8 cellular contexts compared by ENCODE assay signal in the genomic region with DNA sequence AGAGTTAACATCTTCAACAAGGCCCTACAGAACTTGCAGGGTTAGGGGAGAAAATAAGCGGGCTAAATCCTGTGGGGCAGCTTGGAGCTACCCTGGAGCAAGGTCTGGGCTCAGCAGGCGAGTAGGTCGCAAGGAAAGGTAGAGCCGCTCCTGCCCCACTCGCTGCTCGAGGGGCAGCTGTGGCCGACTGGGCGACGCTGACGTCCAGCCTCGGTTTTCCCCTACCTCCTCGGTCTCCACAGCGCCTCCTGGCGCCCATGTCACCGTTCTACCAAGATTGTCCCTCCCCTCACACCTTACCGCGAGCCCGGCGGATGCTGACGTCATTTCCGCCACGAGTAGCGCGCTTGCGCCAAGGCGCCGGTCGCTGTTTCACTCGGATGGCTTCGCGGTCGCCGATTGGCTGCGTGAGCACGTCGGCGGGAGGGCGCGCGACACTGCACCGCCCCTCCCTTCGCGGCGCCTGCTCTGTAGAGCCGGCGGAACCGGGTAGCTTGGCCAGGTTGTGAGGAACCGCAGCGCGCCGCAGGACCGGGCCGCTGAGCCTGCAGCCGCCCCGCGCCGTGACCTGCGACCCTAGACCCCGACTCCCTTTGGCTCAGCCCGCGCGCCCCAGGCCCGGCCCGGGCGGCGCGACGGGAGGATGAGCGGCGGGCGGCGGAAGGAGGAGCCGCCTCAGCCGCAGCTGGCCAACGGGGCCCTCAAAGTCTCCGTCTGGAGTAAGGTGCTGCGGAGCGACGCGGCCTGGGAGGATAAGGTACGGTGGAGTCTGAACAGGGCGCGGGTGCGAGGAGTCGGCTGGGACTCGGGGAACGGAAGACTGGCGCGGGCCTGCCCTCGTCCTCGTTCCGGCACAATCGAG. TPM values are rescaled to one million over a fixed set of nuclear protein-coding genes. Genes with fewer than 3 reads are reported as not detected.
DNase-seq lines count a peak whose midpoint lies in the region; ATAC-seq and TF ChIP-seq lines count a peak whose summit lies in the region.

A gene with protein sequence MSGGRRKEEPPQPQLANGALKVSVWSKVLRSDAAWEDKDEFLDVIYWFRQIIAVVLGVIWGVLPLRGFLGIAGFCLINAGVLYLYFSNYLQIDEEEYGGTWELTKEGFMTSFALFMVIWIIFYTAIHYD (plus strand): TSS at position 471 of the 862 bp plus-strand sequence. CDS start 173 bp downstream, at position 644.

- in situ Hi-C loops in Panc1 (cut with HindIII; ENCODE audit: low pct_unique_long_range_greater_than_20kb, low sequenced_read_pairs), result no loop called here

- H3K4me1 ChIP-seq in Panc1 (ENCODE audit: control insufficient read depth, insufficient read depth, low read length) (peaks cover 7% of the 10 kb centered on the region; the same call in 1 of the 2 replicates), esophagus muscularis mucosa (peaks cover 18 to 30% (median 26%) of the 10 kb centered on the region in 4 donors)

- POLR2A ChIA-PET in Panc1 (lab: Charles Lee), result interaction anchor here (0.5 to 0.7 kb wide), 5 partner anchors 38 to 500 kb away, joined by 3 to 7 read pairs (median 4); no protein-coding TSS in a partner anchor

- H3K27ac Mint-ChIP-seq in stimulated activated effector memory CD8-positive, alpha-beta T cell treated with anti-CD3 and anti-CD28 coated beads, Interleukin-12 subunit alpha, Interleukin-12 subunit beta, amount 100 ng/mL, for 72 hours, result peak within 1 kb of the TSS; percentile 94

- BruUV-seq in Panc1 (replicated peaks; lab: Mats Ljungman, UMichigan), result no TSS peak

- peaks cover 57% of the 10 kb centered on the region for H3K36me3 Mint-ChIP-seq in stimulated activated effector memory CD8-positive, alpha-beta T cell treated with anti-CD3 and anti-CD28 coated beads, Interleukin-12 subunit alpha, Interleukin-12 subunit beta, amount 100 ng/mL, for 72 hours

- no peak for TF ChIP-seq EP300 in esophagus muscularis mucosa (IDR thresholded peaks at IDR 0.05)

- DNase-seq in DMS79 (lab: John Stamatoyannopoulos, UW), result peak; percentile 88
- DNase-seq in KG1 (lab: John Stamatoyannopoulos, UW), result peak; percentile 96
- DNase-seq in Panc1 (ENCODE audit: low read depth, low spot score), result peak; percentile 98
- DNase-seq in activated T-cell treated with anti-CD3 and anti-CD28 coated beads, Interleukin-2, amount 50 U/mL, for 48 hours, result peak; percentile 99
- peak; percentile 100 for DNase-seq in esophagus muscularis mucosa (ENCODE audit: extremely low spot score)
- peak; percentile 99 for DNase-seq in myocyte (ENCODE audit: low read depth)
- peak; percentile 99 to 100 for DNase-seq in stimulated activated effector memory CD8-positive, alpha-beta T cell treated with anti-CD3 and anti-CD28 coated beads, Interleukin-12 subunit alpha, Interleukin-12 subunit beta, amount 100 ng/mL, for 72 hours (ENCODE audit: low spot score in 2 of 2)

- H3K4me3 Mint-ChIP-seq in stimulated activated effector memory CD8-positive, alpha-beta T cell treated with anti-CD3 and anti-CD28 coated beads, Interleukin-12 subunit alpha, Interleukin-12 subunit beta, amount 100 ng/mL, for 72 hours, result peak within 1 kb of the TSS; percentile 94

- under 1% methylated on average over 66 of the region's 93 CpGs for WGBS in esophagus muscularis mucosa

- H3K9me3 Mint-ChIP-seq in stimulated activated effector memory CD8-positive, alpha-beta T cell treated with anti-CD3 and anti-CD28 coated beads, Interleukin-12 subunit alpha, Interleukin-12 subunit beta, amount 100 ng/mL, for 72 hours, result no peaks in the 10 kb centered on the region

- CTCF ChIA-PET in Panc1 (lab: Charles Lee), result interaction anchor here (0.5 to 1.3 kb wide), 4 partner anchors 11 to 335 kb away, joined by 3 to 8 read pairs (median 6); no protein-coding TSS in a partner anchor

- H3K9me3 ChIP-seq in Panc1 (ENCODE audit: control insufficient read depth, insufficient read depth, low read depth, low read length) (no peaks in the 10 kb centered on the region), esophagus muscularis mucosa (no peaks in the 10 kb centered on the region)

- intact Hi-C loops in Panc1 (cut with micrococcal nuclease; ENCODE audit: unreplicated experiment) (no loop called here), esophagus muscularis mucosa (cut with DNase I) (loop anchor here (1.0 to 10.0 kb wide), 4 partner anchors 31 to 259 kb away; a partner anchor contains a TSS)

- no peaks in the 10 kb centered on the region for H3K27me3 ChIP-seq in Panc1 (ENCODE audit: control insufficient read depth, insufficient read depth, low read length)
- H3K27me3 ChIP-seq in esophagus muscularis mucosa, result no peaks in the 10 kb centered on the region

- peak within 1 kb of the TSS; percentile 97 for H3K4me3 ChIP-seq in Panc1 (ENCODE audit: low read depth in 2 of 2, low read length in 2 of 2)
- peak within 1 kb of the TSS; percentile 77 to 99 (median 96) for H3K4me3 ChIP-seq in esophagus muscularis mucosa

- no peak for TF ChIP-seq POLR2A in esophagus muscularis mucosa (IDR thresholded peaks at IDR 0.05; ENCODE audit: low read depth)

- ATAC-seq in GM21717 (IDR thresholded peaks at IDR 0.05; ENCODE audit: unreplicated experiment), result peak; percentile 71
- peak; percentile 99 for ATAC-seq in Panc1
- peak; percentile 90 for ATAC-seq in stimulated activated effector memory CD8-positive, alpha-beta T cell treated with anti-CD3 and anti-CD28 coated beads, Interleukin-12 subunit alpha, Interleukin-12 subunit beta, amount 100 ng/mL, for 72 hours

- peaks cover 42% of the 10 kb centered on the region for H3K4me1 Mint-ChIP-seq in stimulated activated effector memory CD8-positive, alpha-beta T cell treated with anti-CD3 and anti-CD28 coated beads, Interleukin-12 subunit alpha, Interleukin-12 subunit beta, amount 100 ng/mL, for 72 hours

- peaks cover 10% of the 10 kb centered on the region; the same call in 1 of the 2 replicates for H3K36me3 ChIP-seq in Panc1 (ENCODE audit: control insufficient read depth, insufficient read depth, low read length)
- peaks cover 26 to 31% (median 30%) of the 10 kb centered on the region in 4 donors for H3K36me3 ChIP-seq in esophagus muscularis mucosa

- TF ChIP-seq CTCF in Panc1 (IDR thresholded peaks at IDR 0.05) (peak; percentile 95), esophagus muscularis mucosa (IDR thresholded peaks at IDR 0.05) (peak; percentile 87 to 94 (median 94))

- peak within 1 kb of the TSS; percentile 89 for H3K27ac ChIP-seq in Panc1 (ENCODE audit: low read length)
- H3K27ac ChIP-seq in esophagus muscularis mucosa (replicated peaks in 1 of 4), result peak within 1 kb of the TSS; percentile 88 to 96 (median 92)

RNA-seq across cellular contexts. Expression of the gene that starts here (rescaled TPM):
- total RNA-seq in Panc1 (2021; ENCODE audit: unreplicated experiment) (118 TPM), esophagus muscularis mucosa (10 to 100 TPM; 60.2 to 94.8 (median 81.6) TPM), myocyte (98.3 and 107 TPM in 2 replicates)
- 109 TPM for polyA plus RNA-seq in Panc1 (2012; ENCODE audit: insufficient read length)
- polyA plus RNA-seq in myocyte (2012), result 107 TPM

Comparison
In these comparisons a context has a peak if more than half of its experiments do, and no peak if none do; other contexts are left out.
1. Peak in every context shown above with its lines: DNase-seq, ATAC-seq, H3K4me3 ChIP-seq and H3K27ac ChIP-seq.